9 cellular contexts compared by ENCODE assay signal in genomic region chr10:79150444-79150754, GRCh38.
DNase-seq lines count a peak whose midpoint lies in the region; ATAC-seq and TF ChIP-seq lines count a peak whose summit lies in the region.
"Had no signal": no experiment of that assay in that cellular context is flagged by ENCODE, and none has a peak within 500 bp of the region (broad histone marks: within the 10 kb centered on the region; RNA-seq: fewer than 3 reads in every experiment).

No MANE protein-coding gene starts in this region.

- no peak for TF ChIP-seq RAD21 in Ishikawa (IDR thresholded peaks at IDR 0.05; ENCODE audit: low read depth)

- H3K36me3 Mint-ChIP-seq in neural crest cell (ENCODE audit: low read depth), result no peaks in the 10 kb centered on the region

- ATAC-seq in GM19452 (IDR thresholded peaks at IDR 0.05; ENCODE audit: unreplicated experiment), result no peak

- CTCF ChIA-PET in AG04450 (lab: Charles Lee), result no interaction called here

- TF ChIP-seq CTCF in AG04450 (IDR thresholded peaks at IDR 0.05; ENCODE audit: low read depth, low read length) (no peak), neural crest cell (conservative IDR thresholded peaks at IDR 0.05) (no peak)

- no peak overlapping the region for H3K4me3 Mint-ChIP-seq in neural crest cell

- H3K27me3 Mint-ChIP-seq in neural crest cell (ENCODE audit: low read depth), result no peaks in the 10 kb centered on the region

- peak overlapping the region; percentile 91 for H3K27ac ChIP-seq in AG04450 (ENCODE audit: low read depth, low read length)
- peak overlapping the region; percentile 81 for H3K27ac ChIP-seq in duodenal mucosa (ENCODE audit: low read depth, low read length)

- TF ChIP-seq EP300 in Ishikawa (IDR thresholded peaks at IDR 0.05; ENCODE audit: borderline replicate concordance), result no peak

- DNase-seq in AG04450 (ENCODE audit: low read depth, low spot score) (no peak), neural crest cell (ENCODE audit: low read depth, low spot score) (no peak), amygdala (lab: John Stamatoyannopoulos, UW) (no peak), NCI-H748 treated with DMSO at 0.1 percent for 48 hours (lab: John Stamatoyannopoulos, UW) (no peak), pons (ENCODE audit: low spot score) (no peak)
- DNase-seq: NCI-H2029 treated with DMSO at 0.1 percent for 48 hours had no signal

- peaks cover 66 to 67% of the 10 kb centered on the region in 2 donors for H3K4me1 ChIP-seq in duodenal mucosa (ENCODE audit: control insufficient read depth in 1 of 2, insufficient read depth in 2 of 2, low read length in 2 of 2)

- peaks cover 0 to 5% of the 10 kb centered on the region in 2 donors for H3K36me3 ChIP-seq in duodenal mucosa (ENCODE audit: control insufficient read depth in 1 of 2, insufficient read depth in 2 of 2, low read length in 2 of 2)

- no peaks in the 10 kb centered on the region for H3K9me3 Mint-ChIP-seq in neural crest cell

- peak overlapping the region; percentile 27 for H3K27ac Mint-ChIP-seq in neural crest cell (ENCODE audit: unreplicated experiment)

- no peaks in the 10 kb centered on the region for H3K27me3 ChIP-seq in AG04450 (ENCODE audit: control insufficient read depth, insufficient read depth, low read length)
- H3K27me3 ChIP-seq in duodenal mucosa (ENCODE audit: control insufficient read depth in 1 of 2, insufficient read depth in 2 of 2, low read length in 2 of 2), result no peaks in the 10 kb centered on the region

- no peaks in the 10 kb centered on the region for H3K9me3 ChIP-seq in AG04450 (ENCODE audit: control insufficient read depth, insufficient read depth, low read length)
- H3K9me3 ChIP-seq in duodenal mucosa (ENCODE audit: control insufficient read depth in 1 of 2, low read length in 2 of 2), result no peaks in the 10 kb centered on the region

- POLR2A ChIA-PET in AG04450 (lab: Yijun Ruan, JAX), result interaction anchor here (0.6 to 1.3 kb wide), 3 partner anchors 13 to 74 kb away, joined by 3 to 5 read pairs (median 4); no protein-coding TSS in a partner anchor

- peaks cover 34% of the 10 kb centered on the region for H3K4me1 Mint-ChIP-seq in neural crest cell

- H3K4me3 ChIP-seq in AG04450 (ENCODE audit: low read depth, low read length) (no peak overlapping the region), duodenal mucosa (ENCODE audit: low read depth in 1 of 2, low read length in 2 of 2) (no peak overlapping the region)

- H3K9ac ChIP-seq in duodenal mucosa (ENCODE audit: low read depth in 1 of 2, low read length in 2 of 2), result no peak overlapping the region

TF ChIP-seq in Ishikawa, 13 proteins besides CTCF, POLR2A, EP300 and RAD21:
- TF ChIP-seq NFIC (IDR thresholded peaks at IDR 0.05) (no peak), MAX (IDR thresholded peaks at IDR 0.05) (peak; percentile 44)
